In the genomic region with DNA sequence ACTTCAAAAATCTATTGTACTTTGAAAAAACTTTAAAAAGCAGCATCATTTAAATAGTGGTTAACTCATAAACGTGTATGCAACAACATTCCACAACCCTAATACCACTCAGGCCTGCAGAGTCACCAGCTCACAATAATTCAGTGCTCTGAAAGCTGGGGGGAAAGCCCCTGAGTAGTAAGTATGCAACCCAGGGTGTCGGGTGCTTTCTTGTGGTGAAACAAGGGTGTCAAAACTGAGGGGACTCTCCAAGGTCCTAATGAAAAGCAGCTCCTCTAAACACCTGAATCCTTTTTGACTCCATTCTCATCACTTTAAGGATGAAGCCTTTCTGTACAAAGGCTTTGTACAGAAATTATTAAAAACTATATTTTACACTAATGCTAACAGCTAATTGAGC, we compare ENCODE assay signal across 8 cellular contexts. TPM values are rescaled to one million over a fixed set of nuclear protein-coding genes. Genes with fewer than 3 reads are reported as not detected.
DNase-seq lines count a peak whose midpoint lies in the region; ATAC-seq, FAIRE-seq and TF ChIP-seq lines count a peak whose summit lies in the region.

No MANE protein-coding gene starts in this region.

- H3K27me3 Mint-ChIP-seq in activated T-helper 2 cell treated with anti-CD3 and anti-CD28 coated beads, Interferon-gamma antibody, Interleukin-2, Interleukin-4, amounts not matched to agents 10 μg/mL and 5 μg/mL and 100 μg/mL, durations not matched to agents 14 hours and 24 hours and 36 hours (ENCODE audit: low read depth) = no peaks in the 10 kb centered on the region

- peak overlapping the region; percentile 29 for H3K27ac Mint-ChIP-seq in activated T-helper 2 cell treated with anti-CD3 and anti-CD28 coated beads, Interferon-gamma antibody, Interleukin-2, Interleukin-4, amounts not matched to agents 10 μg/mL and 5 μg/mL and 100 μg/mL, durations not matched to agents 14 hours and 24 hours and 36 hours

- H3K4me1 Mint-ChIP-seq in activated T-helper 2 cell treated with anti-CD3 and anti-CD28 coated beads, Interferon-gamma antibody, Interleukin-2, Interleukin-4, amounts not matched to agents 10 μg/mL and 5 μg/mL and 100 μg/mL, durations not matched to agents 14 hours and 24 hours and 36 hours (ENCODE audit: low read depth) = peaks cover 16% of the 10 kb centered on the region

- H3K9me3 Mint-ChIP-seq in activated T-helper 2 cell treated with anti-CD3 and anti-CD28 coated beads, Interferon-gamma antibody, Interleukin-2, Interleukin-4, amounts not matched to agents 10 μg/mL and 5 μg/mL and 100 μg/mL, durations not matched to agents 14 hours and 24 hours and 36 hours = no peaks in the 10 kb centered on the region

- no peak overlapping the region for H3K4me3 Mint-ChIP-seq in activated T-helper 2 cell treated with anti-CD3 and anti-CD28 coated beads, Interferon-gamma antibody, Interleukin-2, Interleukin-4, amounts not matched to agents 10 μg/mL and 5 μg/mL and 100 μg/mL, durations not matched to agents 14 hours and 24 hours and 36 hours (ENCODE audit: low read depth)

- H3K4me2 ChIP-seq in PC-9 = no peak overlapping the region

- no peaks in the 10 kb centered on the region for H3K79me2 ChIP-seq in PC-9 (ENCODE audit: low read depth)

- TF ChIP-seq CTCF in GM20000 (IDR thresholded peaks at IDR 0.05; ENCODE audit: extremely low read depth, missing control alignments) (no peak), PC-9 (conservative IDR thresholded peaks at IDR 0.05) (no peak)

- POLR2A ChIA-PET in PC-9 (lab: Charles Lee; ENCODE audit: unreplicated experiment) = interaction anchor here (0.5 to 0.6 kb wide), 2 partner anchors 355 to 1237 kb away, joined by 3 to 9 read pairs; no protein-coding TSS in a partner anchor

- peaks cover 67% of the 10 kb centered on the region for H3K36me3 Mint-ChIP-seq in activated T-helper 2 cell treated with anti-CD3 and anti-CD28 coated beads, Interferon-gamma antibody, Interleukin-2, Interleukin-4, amounts not matched to agents 10 μg/mL and 5 μg/mL and 100 μg/mL, durations not matched to agents 14 hours and 24 hours and 36 hours (ENCODE audit: low read depth)

- CTCF ChIA-PET in PC-9 (lab: Charles Lee) = interaction anchor here (1.3 kb wide), 1 partner anchor 8 kb away, joined by 3 read pairs; no protein-coding TSS in a partner anchor

- H3K36me3 ChIP-seq in PC-9 (ENCODE audit: low read depth) = no peaks in the 10 kb centered on the region

- H3K4me1 ChIP-seq in PC-9 (replicated peaks; ENCODE audit: insufficient read depth) = no peaks in the 10 kb centered on the region

- no peaks in the 10 kb centered on the region for H3K9me3 ChIP-seq in PC-9 (ENCODE audit: insufficient read depth, low read depth)

- H3K4me3 ChIP-seq in PC-9 = no peak overlapping the region

- H3K9me2 ChIP-seq in PC-9 (ENCODE audit: insufficient read depth) = no peaks in the 10 kb centered on the region

- no peaks in the 10 kb centered on the region for H3F3A ChIP-seq in PC-9 (ENCODE audit: insufficient read depth, low read depth)

- intact Hi-C loops in activated T-helper 2 cell treated with anti-CD3 and anti-CD28 coated beads, Interferon-gamma antibody, Interleukin-2, Interleukin-4, amounts not matched to agents 10 μg/mL and 5 μg/mL and 100 μg/mL, durations not matched to agents 14 hours and 24 hours and 36 hours (cut with micrococcal nuclease) = loop anchor here (1.0 to 5.0 kb wide), 2 partner anchors 34 to 40 kb away; a partner anchor contains a TSS
- intact Hi-C loops in PC-9 (cut with micrococcal nuclease; ENCODE audit: unreplicated experiment) = no loop called here

- peak; percentile 95 for ATAC-seq in HG03520 (IDR thresholded peaks at IDR 0.05; ENCODE audit: unreplicated experiment)

- no peaks in the 10 kb centered on the region for H3K27me3 ChIP-seq in PC-9 (ENCODE audit: insufficient read depth, low read depth)

- H3K27ac ChIP-seq in PC-9 = no peak overlapping the region

- no peaks in the 10 kb centered on the region for H4K20me1 ChIP-seq in PC-9 (ENCODE audit: insufficient read depth)

- no TSS peak for BruUV-seq in PC-9 (replicated peaks; lab: Mats Ljungman, UMichigan)

- H2AFZ ChIP-seq in PC-9 = no peak overlapping the region

- DNase-seq in GM20000 (ENCODE audit: low spot score) (peak; percentile 80), NCI-H1048 (lab: John Stamatoyannopoulos, UW) (no peak), frontal cortex (ENCODE audit: low spot score in 2 of 2) (no peak), PC-9 (no peak), cerebellar cortex (ENCODE audit: low spot score) (no peak)
- DNase-seq in activated T-helper 2 cell treated with anti-CD3 and anti-CD28 coated beads, Interferon-gamma antibody, Interleukin-2, Interleukin-4, amounts not matched to agents 10 μg/mL and 5 μg/mL and 100 μg/mL, durations not matched to agents 14 hours and 24 hours and 36 hours (ENCODE audit: low spot score) = peak; percentile 14
- peak; percentile 32 to 54 for DNase-seq in stimulated activated CD8-positive, alpha-beta memory T cell treated with anti-CD3 and anti-CD28 coated beads, Interleukin-7, amount 100 ng/mL, for 48 hours (ENCODE audit: extremely low read depth in 1 of 2, low read depth in 1 of 2)

- FAIRE-seq in frontal cortex (lab: Jason Lieb, UNC) = no peak

RNA-seq across cellular contexts. Expression of a gene that starts 33.7 kb away (rescaled TPM):
- total RNA-seq in activated T-helper 2 cell treated with anti-CD3 and anti-CD28 coated beads, Interferon-gamma antibody, Interleukin-2, Interleukin-4, amounts not matched to agents 10 μg/mL and 5 μg/mL and 100 μg/mL, durations not matched to agents 14 hours and 24 hours and 36 hours = 48.4 and 49.0 TPM in 2 replicates
- total RNA-seq in frontal cortex (42.0 TPM), PC-9 (2021) (38.8 and 45.7 TPM in 2 replicates)

RNA-seq across cellular contexts. Expression of a gene that starts 34.2 kb away (rescaled TPM):
- total RNA-seq in activated T-helper 2 cell treated with anti-CD3 and anti-CD28 coated beads, Interferon-gamma antibody, Interleukin-2, Interleukin-4, amounts not matched to agents 10 μg/mL and 5 μg/mL and 100 μg/mL, durations not matched to agents 14 hours and 24 hours and 36 hours = 54.4 and 65.7 TPM in 2 replicates
- total RNA-seq in frontal cortex (26.9 TPM), PC-9 (2021) (34.4 and 40.8 TPM in 2 replicates)

RNA-seq across cellular contexts. Expression of a gene that starts 42.2 kb away (rescaled TPM):
- 46.7 and 51.5 TPM in 2 replicates for total RNA-seq in activated T-helper 2 cell treated with anti-CD3 and anti-CD28 coated beads, Interferon-gamma antibody, Interleukin-2, Interleukin-4, amounts not matched to agents 10 μg/mL and 5 μg/mL and 100 μg/mL, durations not matched to agents 14 hours and 24 hours and 36 hours
- total RNA-seq in frontal cortex (90.1 TPM), PC-9 (2021) (57.0 and 67.7 TPM in 2 replicates)

RNA-seq across cellular contexts. Expression of a gene that starts 50.4 kb away (rescaled TPM):
- total RNA-seq in activated T-helper 2 cell treated with anti-CD3 and anti-CD28 coated beads, Interferon-gamma antibody, Interleukin-2, Interleukin-4, amounts not matched to agents 10 μg/mL and 5 μg/mL and 100 μg/mL, durations not matched to agents 14 hours and 24 hours and 36 hours = 33.8 and 35.9 TPM in 2 replicates
- total RNA-seq in frontal cortex = 130 TPM
- total RNA-seq in PC-9 (2021) = 44.1 and 83.6 TPM in 2 replicates

Comparison
In these comparisons a context has a peak if more than half of its experiments do, and no peak if none do; other contexts are left out.
1. DNase-seq: peak in GM20000 (single experiment), activated T-helper 2 cell treated with anti-CD3 and anti-CD28 coated beads, Interferon-gamma antibody, Interleukin-2, Interleukin-4, amounts not matched to agents 10 μg/mL and 5 μg/mL and 100 μg/mL, durations not matched to agents 14 hours and 24 hours and 36 hours (single experiment) and stimulated activated CD8-positive, alpha-beta memory T cell treated with anti-CD3 and anti-CD28 coated beads, Interleukin-7, amount 100 ng/mL, for 48 hours (2 of 2); none in NCI-H1048 (single experiment), frontal cortex (0 of 2), PC-9 (0 of 2) and cerebellar cortex (single experiment).